8 cellular contexts compared by ENCODE assay signal in the genomic region with DNA sequence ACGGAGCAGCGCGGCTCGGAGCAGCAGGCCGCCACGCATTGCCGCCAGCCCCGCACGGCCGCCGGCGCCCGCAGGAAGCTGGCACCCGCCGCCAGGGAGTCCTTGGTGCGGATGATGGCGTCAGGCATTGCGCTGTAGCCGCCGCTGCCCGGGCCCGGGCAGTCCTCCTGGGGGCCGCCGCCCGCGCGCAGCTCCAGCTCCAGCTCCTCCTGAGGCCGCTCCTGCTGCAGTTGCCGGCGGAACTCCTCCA. TPM values are rescaled to one million over a fixed set of nuclear protein-coding genes. Genes with fewer than 3 reads are reported as not detected.
DNase-seq lines count a peak whose midpoint lies in the region; ATAC-seq and FAIRE-seq lines count a peak whose summit lies in the region.

No MANE protein-coding gene starts in this region.

- peak overlapping the region; percentile 96 for H3K4me2 ChIP-seq in neuronal stem cell (ENCODE audit: insufficient read depth, low read length, poor library complexity, severe bottlenecking)

- H4K8ac ChIP-seq in neuronal stem cell (ENCODE audit: low read depth, low read length): no peak overlapping the region

- ATAC-seq in activated naive CD4-positive, alpha-beta T cell treated with anti-CD3 and anti-CD28 coated beads, Interleukin-2, amount 50 U/mL, for 72 hours: peak; percentile 38 to 42
- no peak for ATAC-seq in GM18870 (IDR thresholded peaks at IDR 0.05; ENCODE audit: unreplicated experiment)

- peak overlapping the region; percentile 73 to 75 for H3K4me3 ChIP-seq in duodenal mucosa (ENCODE audit: low read depth in 1 of 2, low read length in 2 of 2)
- H3K4me3 ChIP-seq in neuronal stem cell (ENCODE audit: low read length in 2 of 2): peak overlapping the region; percentile 78 to 91

- H2AK5ac ChIP-seq in neuronal stem cell (ENCODE audit: low read depth, low read length): no peak overlapping the region

- H2BK120ac ChIP-seq in neuronal stem cell (ENCODE audit: low read depth, low read length): no peak overlapping the region

- no peak overlapping the region for H3K4me3 Mint-ChIP-seq in activated T-helper 1 cell treated with anti-CD3 and anti-CD28 coated beads, Interleukin-12 subunit alpha, Interleukin-12 subunit beta, Interleukin-2, Interleukin-4 antibody, amounts not matched to agents 30 ng/mL and 10 ng/mL and 1 ng/mL, durations not matched to agents 14 hours and 24 hours and 36 hours

- peak overlapping the region; percentile 85 for H3K23ac ChIP-seq in neuronal stem cell (ENCODE audit: low read depth, low read length, poor library complexity)

- H3K27ac Mint-ChIP-seq in activated naive CD4-positive, alpha-beta T cell treated with anti-CD3 and anti-CD28 coated beads, Interleukin-2, amount 50 U/mL, for 72 hours: no peak overlapping the region
- no peak overlapping the region for H3K27ac Mint-ChIP-seq in activated T-helper 1 cell treated with anti-CD3 and anti-CD28 coated beads, Interleukin-12 subunit alpha, Interleukin-12 subunit beta, Interleukin-2, Interleukin-4 antibody, amounts not matched to agents 30 ng/mL and 10 ng/mL and 1 ng/mL, durations not matched to agents 14 hours and 24 hours and 36 hours

- H3K79me1 ChIP-seq in neuronal stem cell (ENCODE audit: low read depth, low read length): no peaks in the 10 kb centered on the region

- no peak overlapping the region for H3K4ac ChIP-seq in neuronal stem cell (ENCODE audit: low read length)

- no peak for FAIRE-seq in HTR-8/SVneo (lab: Jason Lieb, UNC)

- H3K4me1 Mint-ChIP-seq in activated T-helper 1 cell treated with anti-CD3 and anti-CD28 coated beads, Interleukin-12 subunit alpha, Interleukin-12 subunit beta, Interleukin-2, Interleukin-4 antibody, amounts not matched to agents 30 ng/mL and 10 ng/mL and 1 ng/mL, durations not matched to agents 14 hours and 24 hours and 36 hours (ENCODE audit: low read depth): peaks cover 35% of the 10 kb centered on the region

- peak overlapping the region; percentile 100 for H2AFZ ChIP-seq in neuronal stem cell (ENCODE audit: low read length)

- no CpG with 5 or more reads among the region's 30 CpGs for WGBS in neuronal stem cell (ENCODE audit: extremely low coverage in 2 of 2, insufficient read length in 2 of 2, insufficient replicate concordance in 1 of 2), 2 donors

- H3K36me3 Mint-ChIP-seq in activated naive CD4-positive, alpha-beta T cell treated with anti-CD3 and anti-CD28 coated beads, Interleukin-2, amount 50 U/mL, for 72 hours: no peaks in the 10 kb centered on the region
- no peaks in the 10 kb centered on the region for H3K36me3 Mint-ChIP-seq in activated T-helper 1 cell treated with anti-CD3 and anti-CD28 coated beads, Interleukin-12 subunit alpha, Interleukin-12 subunit beta, Interleukin-2, Interleukin-4 antibody, amounts not matched to agents 30 ng/mL and 10 ng/mL and 1 ng/mL, durations not matched to agents 14 hours and 24 hours and 36 hours (ENCODE audit: low read depth)

- no peak overlapping the region for H2BK5ac ChIP-seq in neuronal stem cell (ENCODE audit: low read length)

- peak overlapping the region; percentile 71 for H3K18ac ChIP-seq in neuronal stem cell (ENCODE audit: low read length)

- H3K27ac ChIP-seq in KOPT-K1 (ENCODE audit: low read depth, low read length, poor library complexity, severe bottlenecking): peak overlapping the region; percentile 52
- peak overlapping the region; percentile 86 for H3K27ac ChIP-seq in duodenal mucosa (ENCODE audit: low read depth, low read length)
- no peak overlapping the region for H3K27ac ChIP-seq in neuronal stem cell (replicated peaks; ENCODE audit: low read length)

- H3K27me3 ChIP-seq in duodenal mucosa (ENCODE audit: control insufficient read depth in 1 of 2, insufficient read depth in 2 of 2, low read length in 2 of 2) (no peaks in the 10 kb centered on the region), neuronal stem cell (ENCODE audit: control insufficient read depth in 3 of 3, insufficient read depth in 3 of 3, low read depth in 1 of 3, low read length in 3 of 3) (peaks cover 0 to 12% (median 2%) of the 10 kb centered on the region in 3 experiments)

- no peaks in the 10 kb centered on the region for H3K36me3 ChIP-seq in KOPT-K1 (ENCODE audit: insufficient read depth, low read length)
- H3K36me3 ChIP-seq in duodenal mucosa (ENCODE audit: control insufficient read depth in 1 of 2, insufficient read depth in 2 of 2, low read length in 2 of 2): no peaks in the 10 kb centered on the region
- peaks cover 0 to 4% of the 10 kb centered on the region in 2 donors for H3K36me3 ChIP-seq in neuronal stem cell (replicated peaks in 1 of 2; ENCODE audit: control insufficient read depth in 2 of 2, insufficient read depth in 2 of 2, low read length in 2 of 2)

- no peak overlapping the region for H4K91ac ChIP-seq in neuronal stem cell (ENCODE audit: low read depth, low read length, poor library complexity)

- H3K27me3 Mint-ChIP-seq in activated T-helper 1 cell treated with anti-CD3 and anti-CD28 coated beads, Interleukin-12 subunit alpha, Interleukin-12 subunit beta, Interleukin-2, Interleukin-4 antibody, amounts not matched to agents 30 ng/mL and 10 ng/mL and 1 ng/mL, durations not matched to agents 14 hours and 24 hours and 36 hours (ENCODE audit: insufficient read depth): peaks cover 23% of the 10 kb centered on the region

- H3K9me3 ChIP-seq in KOPT-K1 (ENCODE audit: insufficient read depth, low read length, poor library complexity, severe bottlenecking) (no peaks in the 10 kb centered on the region), duodenal mucosa (ENCODE audit: control insufficient read depth in 1 of 2, low read length in 2 of 2) (no peaks in the 10 kb centered on the region), neuronal stem cell (replicated peaks in 1 of 2; ENCODE audit: control insufficient read depth in 2 of 2, insufficient read depth in 1 of 2, low read depth in 1 of 2, low read length in 2 of 2) (no peaks in the 10 kb centered on the region)

- H3K9me3 Mint-ChIP-seq in activated naive CD4-positive, alpha-beta T cell treated with anti-CD3 and anti-CD28 coated beads, Interleukin-2, amount 50 U/mL, for 72 hours: no peaks in the 10 kb centered on the region
- H3K9me3 Mint-ChIP-seq in activated T-helper 1 cell treated with anti-CD3 and anti-CD28 coated beads, Interleukin-12 subunit alpha, Interleukin-12 subunit beta, Interleukin-2, Interleukin-4 antibody, amounts not matched to agents 30 ng/mL and 10 ng/mL and 1 ng/mL, durations not matched to agents 14 hours and 24 hours and 36 hours: no peaks in the 10 kb centered on the region

- peak overlapping the region; percentile 8 for H3K14ac ChIP-seq in neuronal stem cell (ENCODE audit: low read length)

- peaks cover 5 to 15% of the 10 kb centered on the region in 2 donors for H3K4me1 ChIP-seq in duodenal mucosa (ENCODE audit: control insufficient read depth in 1 of 2, insufficient read depth in 2 of 2, low read length in 2 of 2)
- peaks cover 7 to 13% of the 10 kb centered on the region in 2 donors for H3K4me1 ChIP-seq in neuronal stem cell (ENCODE audit: control insufficient read depth in 2 of 2, insufficient read depth in 1 of 2, low read depth in 1 of 2, low read length in 2 of 2)

- no peak overlapping the region for H2BK12ac ChIP-seq in neuronal stem cell (ENCODE audit: low read length)

- peak in 1 of 2 donors; percentile 76 for DNase-seq in activated naive CD4-positive, alpha-beta T cell treated with anti-CD3 and anti-CD28 coated beads, Interleukin-2, amount 50 U/mL, for 72 hours (ENCODE audit: low spot score in 2 of 2)
- DNase-seq in activated naive CD4-positive, alpha-beta T cell treated with Interleukin-2 at 50 U/mL for 16 hours: no peak
- DNase-seq in neuronal stem cell (ENCODE audit: low spot score) (no peak), HTR-8/SVneo (ENCODE audit: insufficient read length, low spot score) (no peak)
- DNase-seq in activated T-helper 1 cell treated with anti-CD3 and anti-CD28 coated beads, Interleukin-12 subunit alpha, Interleukin-12 subunit beta, Interleukin-2, Interleukin-4 antibody, amounts not matched to agents 30 ng/mL and 10 ng/mL and 1 ng/mL, durations not matched to agents 14 hours and 24 hours and 36 hours (ENCODE audit: low spot score): no peak

- H3K9ac ChIP-seq in duodenal mucosa (ENCODE audit: low read depth in 1 of 2, low read length in 2 of 2) (peak overlapping the region; percentile 33 to 69), neuronal stem cell (ENCODE audit: low read depth, low read length, poor library complexity) (peak overlapping the region; percentile 88)

- intact Hi-C loops in activated T-helper 1 cell treated with anti-CD3 and anti-CD28 coated beads, Interleukin-12 subunit alpha, Interleukin-12 subunit beta, Interleukin-2, Interleukin-4 antibody, amounts not matched to agents 30 ng/mL and 10 ng/mL and 1 ng/mL, durations not matched to agents 14 hours and 24 hours and 36 hours (cut with micrococcal nuclease): no loop called here

- no peak overlapping the region for H2BK15ac ChIP-seq in neuronal stem cell (ENCODE audit: low read length)

RNA-seq across cellular contexts. Expression of a gene that starts 0.6 kb away (rescaled TPM):
- total RNA-seq in activated naive CD4-positive, alpha-beta T cell treated with anti-CD3 and anti-CD28 coated beads, Interleukin-2, amount 50 U/mL, for 72 hours: 1 to 10 TPM; 3.6 to 4.1 TPM
- 4.7 TPM for polyA plus RNA-seq in neuronal stem cell (2013, experiment 1 of 2)
- polyA plus RNA-seq in neuronal stem cell (2013, experiment 2 of 2): 4.9 TPM
- total RNA-seq in activated T-helper 1 cell treated with anti-CD3 and anti-CD28 coated beads, Interleukin-12 subunit alpha, Interleukin-12 subunit beta, Interleukin-2, Interleukin-4 antibody, amounts not matched to agents 30 ng/mL and 10 ng/mL and 1 ng/mL, durations not matched to agents 14 hours and 24 hours and 36 hours: 3.5 and 5.1 TPM in 2 replicates

RNA-seq across cellular contexts. Expression of a gene that starts 34.4 kb away (rescaled TPM):
- total RNA-seq in activated naive CD4-positive, alpha-beta T cell treated with anti-CD3 and anti-CD28 coated beads, Interleukin-2, amount 50 U/mL, for 72 hours: under 1 TPM in 1 of 2 donors, not detected in 1; 0.11 TPM
- polyA plus RNA-seq in neuronal stem cell (2013, experiment 1 of 2): not detected
- polyA plus RNA-seq in neuronal stem cell (2013, experiment 2 of 2): not detected
- total RNA-seq in activated T-helper 1 cell treated with anti-CD3 and anti-CD28 coated beads, Interleukin-12 subunit alpha, Interleukin-12 subunit beta, Interleukin-2, Interleukin-4 antibody, amounts not matched to agents 30 ng/mL and 10 ng/mL and 1 ng/mL, durations not matched to agents 14 hours and 24 hours and 36 hours: not detected in 2 replicates

RNA-seq across cellular contexts. Expression of a gene that starts 59.4 kb away (rescaled TPM):
- not detected for total RNA-seq in activated naive CD4-positive, alpha-beta T cell treated with anti-CD3 and anti-CD28 coated beads, Interleukin-2, amount 50 U/mL, for 72 hours
- polyA plus RNA-seq in neuronal stem cell (2013, experiment 1 of 2): 0.04 TPM
- not detected for polyA plus RNA-seq in neuronal stem cell (2013, experiment 2 of 2)
- 0.18 TPM in 1 of 2 replicates, not detected in the other for total RNA-seq in activated T-helper 1 cell treated with anti-CD3 and anti-CD28 coated beads, Interleukin-12 subunit alpha, Interleukin-12 subunit beta, Interleukin-2, Interleukin-4 antibody, amounts not matched to agents 30 ng/mL and 10 ng/mL and 1 ng/mL, durations not matched to agents 14 hours and 24 hours and 36 hours
